ENCODE assay signal across 8 cellular contexts in the genomic region with DNA sequence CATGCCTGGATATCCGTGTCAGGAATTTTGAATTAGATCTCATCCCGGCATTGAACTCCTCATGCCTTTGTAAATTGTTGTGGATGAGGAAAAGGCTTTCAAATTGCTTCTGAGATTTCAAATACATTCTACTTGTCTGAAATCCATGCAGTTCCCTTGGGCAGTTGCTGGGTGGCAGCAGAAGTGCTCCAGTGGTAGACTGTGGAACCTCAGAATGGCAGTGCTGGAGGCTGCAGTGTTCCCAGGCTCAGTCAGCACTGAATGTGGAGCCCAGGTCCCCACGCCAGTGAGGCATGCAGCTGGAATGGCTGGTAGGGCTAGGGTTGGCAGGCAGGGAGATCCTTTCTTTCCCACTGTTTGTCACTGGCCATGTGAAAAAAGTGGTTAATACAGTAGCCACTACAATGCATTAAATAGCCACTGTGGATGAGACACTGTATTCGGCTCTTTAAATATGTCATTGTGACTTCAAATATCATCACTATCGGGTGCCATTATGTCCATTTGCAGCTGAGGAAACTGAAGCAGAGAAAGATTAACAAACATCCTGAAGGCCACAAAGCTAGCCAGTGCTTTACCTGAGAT.
A peak's percentile ranks its signal among the peaks of the same experiment; 100 is the strongest.
DNase-seq lines count a peak whose midpoint lies in the region; ATAC-seq and TF ChIP-seq lines count a peak whose summit lies in the region.

No MANE protein-coding gene starts in this region.

- no peak overlapping the region for H4K8ac ChIP-seq in neuronal stem cell (ENCODE audit: low read depth, low read length)

- no peak overlapping the region for H2BK120ac ChIP-seq in neuronal stem cell (ENCODE audit: low read depth, low read length)

- H3K9me3 ChIP-seq in AG04450 (ENCODE audit: control insufficient read depth, insufficient read depth, low read length) = no peaks in the 10 kb centered on the region
- H3K9me3 ChIP-seq in esophagus squamous epithelium = no peaks in the 10 kb centered on the region
- H3K9me3 ChIP-seq in neuronal stem cell (replicated peaks in 1 of 2; ENCODE audit: control insufficient read depth in 2 of 2, insufficient read depth in 1 of 2, low read depth in 1 of 2, low read length in 2 of 2) = no peaks in the 10 kb centered on the region

- H2BK5ac ChIP-seq in neuronal stem cell (ENCODE audit: low read length) = no peak overlapping the region

- no peaks in the 10 kb centered on the region for H3K27me3 ChIP-seq in AG04450 (ENCODE audit: control insufficient read depth, insufficient read depth, low read length)
- no peaks in the 10 kb centered on the region for H3K27me3 ChIP-seq in esophagus squamous epithelium
- H3K27me3 ChIP-seq in neuronal stem cell (ENCODE audit: control insufficient read depth in 3 of 3, insufficient read depth in 3 of 3, low read depth in 1 of 3, low read length in 3 of 3) = no peaks in the 10 kb centered on the region

- H3K4me3 ChIP-seq in AG04450 (ENCODE audit: low read depth, low read length) (no peak overlapping the region), esophagus squamous epithelium (no peak overlapping the region), neuronal stem cell (ENCODE audit: low read length in 2 of 2) (no peak overlapping the region)

- WGBS in esophagus squamous epithelium, 2 donors = 38 to 62% methylated on average over 5 of the region's 5 CpGs
- no CpG with 5 or more reads among the region's 5 CpGs for WGBS in neuronal stem cell (ENCODE audit: extremely low coverage in 2 of 2, insufficient read length in 2 of 2, insufficient replicate concordance in 1 of 2), 2 donors

- H3K27ac Mint-ChIP-seq in WTC11 = no peak overlapping the region

- no peak overlapping the region for H3K4me2 ChIP-seq in neuronal stem cell (ENCODE audit: insufficient read depth, low read length, poor library complexity, severe bottlenecking)

- H3K9ac ChIP-seq in neuronal stem cell (ENCODE audit: low read depth, low read length, poor library complexity) = no peak overlapping the region

- no peak for TF ChIP-seq POLR2A in esophagus squamous epithelium (IDR thresholded peaks at IDR 0.05)

- TF ChIP-seq CTCF in AG04450 (IDR thresholded peaks at IDR 0.05; ENCODE audit: low read depth, low read length) (peak; percentile 80), WTC11 (IDR thresholded peaks at IDR 0.05) (0 out of 2 replicates have a peak, but pooled peaks have one; percentile 15), esophagus squamous epithelium (IDR thresholded peaks at IDR 0.05) (peak in 5 of 6 experiments; percentile 39 to 87 (median 76))

- H3K79me1 ChIP-seq in neuronal stem cell (ENCODE audit: low read depth, low read length) = no peaks in the 10 kb centered on the region

- H2BK15ac ChIP-seq in neuronal stem cell (ENCODE audit: low read length) = no peak overlapping the region

- POLR2A ChIA-PET in AG04450 (lab: Yijun Ruan, JAX) (no interaction called here), WTC11 (lab: Charles Lee) (no interaction called here)

- no peak overlapping the region for H3K27ac ChIP-seq in AG04450 (ENCODE audit: low read depth, low read length)
- peak overlapping the region in 3 of 4 donors; percentile 11 to 44 (median 21) for H3K27ac ChIP-seq in esophagus squamous epithelium
- H3K27ac ChIP-seq in neuronal stem cell (replicated peaks; ENCODE audit: low read length) = no peak overlapping the region

- no peak overlapping the region for H2BK12ac ChIP-seq in neuronal stem cell (ENCODE audit: low read length)

- H4K91ac ChIP-seq in neuronal stem cell (ENCODE audit: low read depth, low read length, poor library complexity) = no peak overlapping the region

- DNase-seq in AG04450 (ENCODE audit: low read depth, low spot score) (peak; percentile 48), NCI-H345 (lab: John Stamatoyannopoulos, UW) (peak; percentile 75), WTC11 (ENCODE audit: low spot score) (peak; percentile 66), esophagus squamous epithelium (lab: John Stamatoyannopoulos, UW) (no peak), neuronal stem cell (ENCODE audit: low spot score) (no peak), GF-D8 (lab: John Stamatoyannopoulos, UW) (no peak)

- CTCF ChIA-PET in AG04450 (lab: Charles Lee) (interaction anchor here (0.6 to 6.7 kb wide), 15 partner anchors 11 to 1673 kb away, joined by 3 to 126 read pairs (median 5); no protein-coding TSS in a partner anchor), WTC11 (lab: Charles Lee) (interaction anchor here (0.6 to 1.2 kb wide), 3 partner anchors 10 to 1058 kb away, joined by 3 read pairs; no protein-coding TSS in a partner anchor)

- H3K18ac ChIP-seq in neuronal stem cell (ENCODE audit: low read length) = peak overlapping the region; percentile 46

- H3K27me3 Mint-ChIP-seq in WTC11 (ENCODE audit: low read depth) = no peaks in the 10 kb centered on the region

- H3K36me3 ChIP-seq in esophagus squamous epithelium = no peaks in the 10 kb centered on the region
- no peaks in the 10 kb centered on the region for H3K36me3 ChIP-seq in neuronal stem cell (replicated peaks in 1 of 2; ENCODE audit: control insufficient read depth in 2 of 2, insufficient read depth in 2 of 2, low read length in 2 of 2)

- no peaks in the 10 kb centered on the region for H3K36me3 Mint-ChIP-seq in WTC11

- no peak overlapping the region for H2AFZ ChIP-seq in neuronal stem cell (ENCODE audit: low read length)

- no peak overlapping the region for H2AK5ac ChIP-seq in neuronal stem cell (ENCODE audit: low read depth, low read length)

- H3K9me3 Mint-ChIP-seq in WTC11 = no peaks in the 10 kb centered on the region

- peaks cover 12% of the 10 kb centered on the region for H3K4me1 Mint-ChIP-seq in WTC11

- H3K4me3 Mint-ChIP-seq in WTC11 = no peak overlapping the region

- no peak overlapping the region for H3K14ac ChIP-seq in neuronal stem cell (ENCODE audit: low read length)

- H3K23ac ChIP-seq in neuronal stem cell (ENCODE audit: low read depth, low read length, poor library complexity) = no peak overlapping the region

- intact Hi-C loops in esophagus squamous epithelium (cut with DNase I) = no loop called here

- no peak overlapping the region for H3K4ac ChIP-seq in neuronal stem cell (ENCODE audit: low read length)

- H3K4me1 ChIP-seq in esophagus squamous epithelium (peaks cover 0 to 39% (median 0%) of the 10 kb centered on the region in 3 donors), neuronal stem cell (ENCODE audit: control insufficient read depth in 2 of 2, insufficient read depth in 1 of 2, low read depth in 1 of 2, low read length in 2 of 2) (no peaks in the 10 kb centered on the region)

- peak; percentile 71 for ATAC-seq in GM18508 (IDR thresholded peaks at IDR 0.05; ENCODE audit: insufficient read depth, unreplicated experiment)
- peak; percentile 55 for ATAC-seq in HG03095 (IDR thresholded peaks at IDR 0.05; ENCODE audit: unreplicated experiment)
- peak; percentile 86 for ATAC-seq in WTC11

TF ChIP-seq in WTC11, 78 proteins besides CTCF, POLR2A, EP300 and RAD21:
- TF ChIP-seq ZNF138 (CRISPR knock-in tag; conservative IDR thresholded peaks at IDR 0.05) = no peak
- no peak for TF ChIP-seq JUN (CRISPR knock-in tag; IDR thresholded peaks at IDR 0.05)
- TF ChIP-seq FOXK1 (CRISPR knock-in tag; IDR thresholded peaks at IDR 0.05) = no peak
- no peak for TF ChIP-seq GRHL2 (CRISPR knock-in tag; IDR thresholded peaks at IDR 0.05; ENCODE audit: insufficient replicate concordance, severe bottlenecking)
- no peak for TF ChIP-seq GTF2I (CRISPR knock-in tag; conservative IDR thresholded peaks at IDR 0.05)
- no peak for TF ChIP-seq ELF4 (CRISPR knock-in tag; IDR thresholded peaks at IDR 0.05; ENCODE audit: low read depth)
- no peak for TF ChIP-seq USF1 (CRISPR knock-in tag; IDR thresholded peaks at IDR 0.05)
- TF ChIP-seq NFYB (CRISPR knock-in tag; conservative IDR thresholded peaks at IDR 0.05; ENCODE audit: low read depth) = no peak
- no peak for TF ChIP-seq ZNF121 (CRISPR knock-in tag; IDR thresholded peaks at IDR 0.05)
- no peak for TF ChIP-seq RELA (CRISPR knock-in tag; IDR thresholded peaks at IDR 0.05; ENCODE audit: borderline replicate concordance)
- TF ChIP-seq ZNF396 (CRISPR knock-in tag; IDR thresholded peaks at IDR 0.05; ENCODE audit: borderline replicate concordance) = no peak
- no peak for TF ChIP-seq CREB1 (CRISPR knock-in tag; IDR thresholded peaks at IDR 0.05)
- TF ChIP-seq, protein P1, sequence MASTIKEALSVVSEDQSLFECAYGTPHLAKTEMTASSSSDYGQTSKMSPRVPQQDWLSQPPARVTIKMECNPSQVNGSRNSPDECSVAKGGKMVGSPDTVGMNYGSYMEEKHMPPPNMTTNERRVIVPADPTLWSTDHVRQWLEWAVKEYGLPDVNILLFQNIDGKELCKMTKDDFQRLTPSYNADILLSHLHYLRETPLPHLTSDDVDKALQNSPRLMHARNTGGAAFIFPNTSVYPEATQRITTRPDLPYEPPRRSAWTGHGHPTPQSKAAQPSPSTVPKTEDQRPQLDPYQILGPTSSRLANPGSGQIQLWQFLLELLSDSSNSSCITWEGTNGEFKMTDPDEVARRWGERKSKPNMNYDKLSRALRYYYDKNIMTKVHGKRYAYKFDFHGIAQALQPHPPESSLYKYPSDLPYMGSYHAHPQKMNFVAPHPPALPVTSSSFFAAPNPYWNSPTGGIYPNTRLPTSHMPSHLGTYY (CRISPR knock-in tag; IDR thresholded peaks at IDR 0.05) = no peak
TF ChIP-seq in WTC11: peak in this region for 0.

Comparison
In these comparisons a context has a peak if more than half of its experiments do, and no peak if none do; other contexts are left out.
1. DNase-seq: peak in AG04450 (single experiment), NCI-H345 (single experiment) and WTC11 (single experiment); none in esophagus squamous epithelium (single experiment), neuronal stem cell (single experiment) and GF-D8 (single experiment).
2. H3K27ac ChIP-seq: peak in esophagus squamous epithelium (3 of 4); none in AG04450 (single experiment) and neuronal stem cell (single experiment).
3. CTCF ChIP-seq: peak in every context shown above with its lines; median percentile 80 in AG04450; 76 in esophagus squamous epithelium; 15 in WTC11.
4. Peak in every context shown above with its lines, with median percentiles within 50 percentile points of each other: ATAC-seq.